Comparison of ENCODE assay signal across 24 cellular contexts in genomic region chr2:64396551-64396950, GRCh38. TPM values are rescaled to one million over a fixed set of nuclear protein-coding genes. Genes with fewer than 3 reads are reported as not detected.
A peak's percentile ranks its signal among the peaks of the same experiment; 100 is the strongest.
DNase-seq lines count a peak whose midpoint lies in the region; ATAC-seq, FAIRE-seq and TF ChIP-seq lines count a peak whose summit lies in the region.
"Had no signal": no experiment of that assay in that cellular context is flagged by ENCODE, and none has a peak within 500 bp of the region (broad histone marks: within the 10 kb centered on the region; RNA-seq: fewer than 3 reads in every experiment).

No MANE protein-coding gene starts in this region.

- H3K27me3 ChIP-seq in neural progenitor cell, result no peaks in the 10 kb centered on the region
- H3K27me3 ChIP-seq: BE2C; BLaER1 treated with 17β-estradiol and CSF1 and Interleukin-3, amounts not matched to agents 10 nM and 100 nM had no signal

- no peaks in the 10 kb centered on the region for H3F3A ChIP-seq in neural progenitor cell (ENCODE audit: low read depth)

- intact Hi-C loops in left cardiac atrium (cut with DNase I), result no loop called here

- no peak overlapping the region for H3K4me3 Mint-ChIP-seq in neural progenitor cell
- H3K4me3 Mint-ChIP-seq in activated CD4-positive, alpha-beta T cell treated with anti-CD3 and anti-CD28 coated beads, Interleukin-2, amount 10 ng/mL, durations not matched to agents 7 days and 5 days, result no peak overlapping the region
- H3K4me3 Mint-ChIP-seq: CD14-positive monocyte; CD4-positive, alpha-beta T cell; CD8-positive, alpha-beta memory T cell; GM23338; H9 had no signal

- POLR2A ChIA-PET in activated CD4-positive, alpha-beta T cell treated with anti-CD3 and anti-CD28 coated beads, Interleukin-2, amount 10 ng/mL, durations not matched to agents 7 days and 5 days (lab: Charles Lee), result no interaction called here

- H3K36me3 Mint-ChIP-seq in neural progenitor cell, result peaks cover 2% of the 10 kb centered on the region
- H3K36me3 Mint-ChIP-seq in activated CD4-positive, alpha-beta T cell treated with anti-CD3 and anti-CD28 coated beads, Interleukin-2, amount 10 ng/mL, durations not matched to agents 7 days and 5 days (ENCODE audit: low read depth), result no peaks in the 10 kb centered on the region
- H3K36me3 Mint-ChIP-seq: CD14-positive monocyte; CD8-positive, alpha-beta memory T cell had no signal

- H3K36me3 ChIP-seq in neural progenitor cell, result no peaks in the 10 kb centered on the region
- H3K36me3 ChIP-seq: BE2C; BLaER1 treated with 17β-estradiol and CSF1 and Interleukin-3, amounts not matched to agents 10 nM and 100 nM had no signal

- peaks cover 7% of the 10 kb centered on the region for H3K27me3 Mint-ChIP-seq in neural progenitor cell (ENCODE audit: insufficient read depth, low read depth)
- H3K27me3 Mint-ChIP-seq in activated CD4-positive, alpha-beta T cell treated with anti-CD3 and anti-CD28 coated beads, Interleukin-2, amount 10 ng/mL, durations not matched to agents 7 days and 5 days, result peaks cover 1% of the 10 kb centered on the region

- no peak overlapping the region for H3K4me3 ChIP-seq in neural progenitor cell
- H3K4me3 ChIP-seq: A549; BLaER1 treated with 17β-estradiol and CSF1 and Interleukin-3, amounts not matched to agents 10 nM and 100 nM; GM12878; GM23338 had no signal

- no peak overlapping the region for H3K9ac ChIP-seq in neural progenitor cell
- H3K9ac ChIP-seq: BLaER1 treated with 17β-estradiol and CSF1 and Interleukin-3, amounts not matched to agents 10 nM and 100 nM had no signal

- ATAC-seq in HG02938 (IDR thresholded peaks at IDR 0.05; ENCODE audit: unreplicated experiment) (no peak), left cardiac atrium (no peak)
- ATAC-seq: A549, GM12878, GM23338, HCT116 had no signal

- FAIRE-seq in D721Med (lab: Jason Lieb, UNC), result no peak
- FAIRE-seq: A549, GM12878 had no signal

- peaks cover 30% of the 10 kb centered on the region for H3K4me1 Mint-ChIP-seq in neural progenitor cell
- H3K4me1 Mint-ChIP-seq in activated CD4-positive, alpha-beta T cell treated with anti-CD3 and anti-CD28 coated beads, Interleukin-2, amount 10 ng/mL, durations not matched to agents 7 days and 5 days, result no peaks in the 10 kb centered on the region
- H3K4me1 Mint-ChIP-seq: CD8-positive, alpha-beta memory T cell had no signal

- H3K9me3 ChIP-seq in neural progenitor cell (ENCODE audit: low read depth), result no peaks in the 10 kb centered on the region
- H3K9me3 ChIP-seq: A549, BE2C had no signal

- no peak overlapping the region for H2AFZ ChIP-seq in neural progenitor cell (replicated peaks)
- H2AFZ ChIP-seq: GM23338 had no signal

- H3K4me1 ChIP-seq in neural progenitor cell, result peaks cover 17% of the 10 kb centered on the region
- H3K4me1 ChIP-seq: BE2C had no signal

- H4K20me1 ChIP-seq in neural progenitor cell (ENCODE audit: low read depth), result no peaks in the 10 kb centered on the region
- H4K20me1 ChIP-seq: BLaER1 treated with 17β-estradiol and CSF1 and Interleukin-3, amounts not matched to agents 10 nM and 100 nM had no signal

- CTCF ChIA-PET in activated CD4-positive, alpha-beta T cell treated with anti-CD3 and anti-CD28 coated beads, Interleukin-2, amount 10 ng/mL, durations not matched to agents 7 days and 5 days (lab: Charles Lee), result no interaction called here

- H3K4me2 ChIP-seq in neural progenitor cell, result no peak overlapping the region
- H3K4me2 ChIP-seq: A549; BLaER1 treated with 17β-estradiol and CSF1 and Interleukin-3, amounts not matched to agents 10 nM and 100 nM; GM23338 had no signal

- peaks cover 6% of the 10 kb centered on the region for H3K9me3 Mint-ChIP-seq in neural progenitor cell
- peaks cover 2% of the 10 kb centered on the region for H3K9me3 Mint-ChIP-seq in activated CD4-positive, alpha-beta T cell treated with anti-CD3 and anti-CD28 coated beads, Interleukin-2, amount 10 ng/mL, durations not matched to agents 7 days and 5 days
- H3K9me3 Mint-ChIP-seq: GM23338 had no signal

- TF ChIP-seq CTCF in D721Med (IDR thresholded peaks at IDR 0.05; ENCODE audit: insufficient read depth, missing control alignments), result no peak
- TF ChIP-seq CTCF in neural progenitor cell (IDR thresholded peaks at IDR 0.05), result no peak

- no peak overlapping the region for H3K27ac Mint-ChIP-seq in neural progenitor cell
- no peak overlapping the region for H3K27ac Mint-ChIP-seq in activated CD4-positive, alpha-beta T cell treated with anti-CD3 and anti-CD28 coated beads, Interleukin-2, amount 10 ng/mL, durations not matched to agents 7 days and 5 days
- H3K27ac Mint-ChIP-seq: CD4-positive, alpha-beta T cell; CD8-positive, alpha-beta memory T cell; GM23338; H9 had no signal

- no peaks in the 10 kb centered on the region for H3K79me2 ChIP-seq in neural progenitor cell (ENCODE audit: low read depth)

- peak; percentile 57 for DNase-seq in D721Med (ENCODE audit: insufficient read length, low spot score)
- DNase-seq in NCI-H82 treated with DMSO at 0.1 percent for 48 hours (lab: John Stamatoyannopoulos, UW; ENCODE audit: unreplicated experiment), result peak; percentile 79
- DNase-seq in ecto neural progenitor cell (ENCODE audit: low spot score), result peak; percentile 34
- peak; percentile 22 for DNase-seq in neural progenitor cell (ENCODE audit: low spot score)
- no peak for DNase-seq in activated CD4-positive, alpha-beta T cell treated with anti-CD3 and anti-CD28 coated beads, Interleukin-2, amount 10 ng/mL, durations not matched to agents 7 days and 5 days
- no peak for DNase-seq in stimulated activated CD4-positive, alpha-beta T cell treated with anti-CD3 and anti-CD28 coated beads, Interleukin-12 subunit alpha, Interleukin-12 subunit beta, amount 100 ng/mL, for 4 hours
- DNase-seq in left cardiac atrium, result no peak
- DNase-seq: 8988T; ACHN; AML-193; BE2C; CD4-positive, alpha-beta T cell; CD8-positive, alpha-beta memory T cell; DMS153; DND-41; GDM1; H9 had no signal

- H3K27ac ChIP-seq in neural progenitor cell, result no peak overlapping the region
- H3K27ac ChIP-seq: A549; BLaER1 treated with 17β-estradiol and CSF1 and Interleukin-3, amounts not matched to agents 10 nM and 100 nM had no signal

RNA-seq across cellular contexts. Expression of gene LGALSL, which starts 57.4 kb away (rescaled TPM):
- total RNA-seq in neural progenitor cell (ENCODE audit: low replicate concordance) (24.3 and 31.1 TPM in 2 replicates), left cardiac atrium (10 to 100 TPM; 13.1 to 18.0 TPM)
- total RNA-seq in activated CD4-positive, alpha-beta T cell treated with anti-CD3 and anti-CD28 coated beads, Interleukin-2, amount 10 ng/mL, durations not matched to agents 7 days and 5 days, result 1 to 10 TPM in 1 of 2 experiments, under 1 TPM in 1; 0.83 to 1.2 TPM

Comparison
In these comparisons a context has a peak if more than half of its experiments do, and no peak if none do; other contexts are left out.
1. DNase-seq: peak in D721Med (single experiment), NCI-H82 treated with DMSO at 0.1 percent for 48 hours (single experiment), ecto neural progenitor cell (single experiment) and neural progenitor cell (single experiment); none in activated CD4-positive, alpha-beta T cell treated with anti-CD3 and anti-CD28 coated beads, Interleukin-2, amount 10 ng/mL, durations not matched to agents 7 days and 5 days (single experiment), stimulated activated CD4-positive, alpha-beta T cell treated with anti-CD3 and anti-CD28 coated beads, Interleukin-12 subunit alpha, Interleukin-12 subunit beta, amount 100 ng/mL, for 4 hours (single experiment) and left cardiac atrium (single experiment).
2. RNA of gene LGALSL, which starts 57.4 kb away (total RNA-seq): 24.3 to 31.1 TPM in neural progenitor cell and 13.1 to 18.0 TPM in left cardiac atrium; 0.83 to 1.2 TPM in activated CD4-positive, alpha-beta T cell treated with anti-CD3 and anti-CD28 coated beads, Interleukin-2, amount 10 ng/mL, durations not matched to agents 7 days and 5 days; every median in the first group is over 4 times any median in the second.